18 cellular contexts compared by ENCODE assay signal in the genomic region with DNA sequence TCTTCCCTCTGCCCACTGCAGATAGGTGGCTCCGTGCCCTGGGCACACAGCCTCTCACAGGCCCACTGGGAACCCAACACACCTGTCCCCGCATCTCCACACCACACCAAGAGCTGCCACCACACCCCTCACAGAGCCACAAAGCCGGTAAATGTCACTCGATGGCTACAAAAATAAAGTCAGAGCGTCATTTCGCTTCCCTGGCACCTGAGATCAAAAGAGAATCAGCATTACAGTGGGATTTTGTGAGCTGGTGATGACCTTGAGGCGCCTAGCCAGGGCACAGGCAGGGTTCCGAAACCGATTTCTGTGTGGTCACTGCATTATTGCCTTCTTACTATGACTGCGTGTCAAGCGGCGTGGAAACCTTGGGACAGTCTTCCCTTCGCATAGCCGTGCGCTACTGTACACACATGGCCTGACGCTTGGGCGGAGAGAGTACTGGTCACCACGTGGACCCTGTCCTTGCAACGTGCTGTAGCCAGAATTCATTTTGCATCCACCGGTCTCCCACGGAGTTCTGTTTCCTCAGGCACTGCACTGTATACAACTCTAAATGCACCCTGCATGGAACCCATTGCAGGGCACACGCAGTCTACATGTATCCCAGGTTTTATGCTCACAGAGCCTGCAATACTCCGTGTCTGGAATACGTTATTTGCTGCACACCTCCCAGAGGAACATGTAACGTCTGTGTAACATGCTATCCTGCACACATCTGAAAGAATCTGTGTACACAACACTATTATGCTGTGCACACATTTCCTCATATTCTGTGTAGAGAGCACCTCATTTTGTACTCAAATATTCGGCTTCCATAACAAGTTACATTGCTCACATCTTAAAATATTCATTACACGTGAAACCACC. TPM values are rescaled to one million over a fixed set of nuclear protein-coding genes. Genes with fewer than 3 reads are reported as not detected.
DNase-seq lines count a peak whose midpoint lies in the region; FAIRE-seq and TF ChIP-seq lines count a peak whose summit lies in the region.
"Had no signal": no experiment of that assay in that cellular context is flagged by ENCODE, and none has a peak within 500 bp of the region (broad histone marks: within the 10 kb centered on the region; RNA-seq: fewer than 3 reads in every experiment).

No MANE protein-coding gene starts in this region.

- H3K27ac ChIP-seq in Peyer's patch (peak overlapping the region; percentile 70 to 99 (median 86)), endothelial cell of umbilical vein (ENCODE audit: insufficient read depth, low read depth, low read length) (no peak overlapping the region), mucosa of rectum (ENCODE audit: low read depth in 2 of 2, low read length in 2 of 2) (peak overlapping the region; percentile 78 to 84), stomach (peak overlapping the region; percentile 50 to 99 (median 91)), endodermal cell (ENCODE audit: low read depth, low read length) (no peak overlapping the region), ovary (no peak overlapping the region)
- H3K27ac ChIP-seq: BLaER1 had no signal

- CTCF ChIA-PET in endothelial cell of umbilical vein (lab: Charles Lee), result interaction anchor here (1.6 kb wide), 1 partner anchor 252 kb away, joined by 6 read pairs; no protein-coding TSS in a partner anchor

- 15 to 26% (median 20%) methylated on average over 23 to 27 of the region's 27 CpGs for WGBS in stomach, 5 donors
- 12 to 13% methylated on average over 25 to 27 of the region's 27 CpGs for WGBS in endodermal cell (ENCODE audit: insufficient coverage in 1 of 2, insufficient read length in 1 of 2), 2 experiments
- 8 to 13% (median 9%) methylated on average over 27 of the region's 27 CpGs for WGBS in ovary, 3 donors

- no peaks in the 10 kb centered on the region for H3K79me2 ChIP-seq in endothelial cell of umbilical vein (ENCODE audit: control insufficient read depth, insufficient read depth, low read length)

- H3K27me3 ChIP-seq in Peyer's patch (peaks cover 0 to 17% of the 10 kb centered on the region in 2 donors), endothelial cell of umbilical vein (ENCODE audit: control insufficient read depth in 2 of 2, insufficient read depth in 2 of 2, low read length in 2 of 2) (peaks cover 86 to 94% of the 10 kb centered on the region in 2 experiments), mucosa of rectum (ENCODE audit: control insufficient read depth in 2 of 2, insufficient read depth in 2 of 2, low read length in 2 of 2) (peaks cover 59 to 69% of the 10 kb centered on the region in 2 donors), stomach (peaks cover 0 to 100% (median 93%) of the 10 kb centered on the region in 3 donors), endodermal cell (ENCODE audit: control insufficient read depth, insufficient read depth, low read length, poor library complexity, severe bottlenecking) (peaks cover 100% of the 10 kb centered on the region), ovary (peaks cover 5% of the 10 kb centered on the region)

- H3K9ac ChIP-seq in endothelial cell of umbilical vein (replicated peaks; ENCODE audit: extremely low read depth, insufficient read depth, low read length) (no peak overlapping the region), mucosa of rectum (ENCODE audit: low read depth in 1 of 2, low read length in 2 of 2) (peak overlapping the region; percentile 65), endodermal cell (ENCODE audit: extremely low read depth, low read length, poor library complexity, severe bottlenecking) (no peak overlapping the region)
- H3K9ac ChIP-seq: BLaER1 had no signal

- intact Hi-C loops in endothelial cell of umbilical vein (cut with micrococcal nuclease) (no loop called here), stomach (cut with DNase I; ENCODE audit: low total_unique reads) (loop anchor here (10.0 kb wide), 1 partner anchor 160 kb away; no protein-coding TSS in a partner anchor), ovary (cut with DNase I) (no loop called here), posterior vena cava (cut with DNase I) (loop anchor here (1.0 to 5.0 kb wide), 2 partner anchors 29 to 72 kb away; no protein-coding TSS in a partner anchor)

- H3K36me3 ChIP-seq in Peyer's patch (no peaks in the 10 kb centered on the region), endothelial cell of umbilical vein (ENCODE audit: control insufficient read depth in 2 of 2, extremely low read depth in 1 of 2, insufficient read depth in 2 of 2, low read length in 2 of 2) (no peaks in the 10 kb centered on the region), mucosa of rectum (ENCODE audit: control insufficient read depth in 2 of 2, insufficient read depth in 2 of 2, low read length in 2 of 2) (no peaks in the 10 kb centered on the region), stomach (no peaks in the 10 kb centered on the region), endodermal cell (ENCODE audit: control insufficient read depth, insufficient read depth, low read length) (no peaks in the 10 kb centered on the region), ovary (no peaks in the 10 kb centered on the region)
- H3K36me3 ChIP-seq: BLaER1 had no signal

- peak; percentile 37 for FAIRE-seq in endothelial cell of umbilical vein (lab: Jason Lieb, UNC)
- FAIRE-seq: GM19239, islet of Langerhans had no signal

- H3K4me1 Mint-ChIP-seq in endodermal cell, result peaks cover 6% of the 10 kb centered on the region

- POLR2A ChIA-PET in endothelial cell of umbilical vein (lab: Charles Lee), result no interaction called here

- H3K9me3 ChIP-seq in Peyer's patch (no peaks in the 10 kb centered on the region), endothelial cell of umbilical vein (replicated peaks; ENCODE audit: control insufficient read depth, insufficient read depth, low read length) (no peaks in the 10 kb centered on the region), mucosa of rectum (ENCODE audit: control insufficient read depth in 2 of 2, low read length in 2 of 2) (no peaks in the 10 kb centered on the region), stomach (no peaks in the 10 kb centered on the region), endodermal cell (ENCODE audit: control insufficient read depth, low read length) (no peaks in the 10 kb centered on the region), ovary (no peaks in the 10 kb centered on the region)
- H3K9me3 ChIP-seq: BLaER1 had no signal

- TF ChIP-seq EP300 in stomach (IDR thresholded peaks at IDR 0.05) (no peak), ovary (IDR thresholded peaks at IDR 0.05) (no peak)

- no peak overlapping the region for H3K4me3 Mint-ChIP-seq in endodermal cell
- H3K4me3 Mint-ChIP-seq: activated CD4-positive, alpha-beta T cell treated with anti-CD3 and anti-CD28 coated beads, Interleukin-2, amount 10 ng/mL, durations not matched to agents 7 days and 5 days; central memory CD8-positive, alpha-beta T cell had no signal

- no peaks in the 10 kb centered on the region for H3K9me1 ChIP-seq in endothelial cell of umbilical vein (replicated peaks; ENCODE audit: control insufficient read depth, extremely low read depth, insufficient read depth, low read length)

- TF ChIP-seq POLR2A in Peyer's patch (IDR thresholded peaks at IDR 0.05) (no peak), endothelial cell of umbilical vein (IDR thresholded peaks at IDR 0.05; ENCODE audit: low read depth, low read length) (no peak), stomach (IDR thresholded peaks at IDR 0.05) (no peak), ovary (IDR thresholded peaks at IDR 0.05) (no peak)

- H3K27me3 Mint-ChIP-seq in endodermal cell (ENCODE audit: insufficient read depth), result peaks cover 99% of the 10 kb centered on the region

- no peak for TF ChIP-seq CTCF in Peyer's patch (IDR thresholded peaks at IDR 0.05)
- no peak for TF ChIP-seq CTCF in endothelial cell of umbilical vein (IDR thresholded peaks at IDR 0.05; ENCODE audit: extremely low read depth in 1 of 2, insufficient read depth in 1 of 2, low read depth in 1 of 2, low read length in 2 of 2)
- no peak for TF ChIP-seq CTCF in stomach (IDR thresholded peaks at IDR 0.05)
- TF ChIP-seq CTCF in endodermal cell (conservative IDR thresholded peaks at IDR 0.05), result no peak
- TF ChIP-seq CTCF in ovary (IDR thresholded peaks at IDR 0.05), result no peak

- H3K27ac Mint-ChIP-seq in endodermal cell, result no peak overlapping the region
- H3K27ac Mint-ChIP-seq: activated CD4-positive, alpha-beta T cell treated with anti-CD3 and anti-CD28 coated beads, Interleukin-2, amount 10 ng/mL, durations not matched to agents 7 days and 5 days had no signal

- no peak overlapping the region for H2AFZ ChIP-seq in endothelial cell of umbilical vein (ENCODE audit: low read depth, low read length)

- H3K4me1 ChIP-seq in Peyer's patch (peaks cover 0 to 12% (median 2%) of the 10 kb centered on the region in 4 donors), endothelial cell of umbilical vein (ENCODE audit: control insufficient read depth, extremely low read depth, insufficient read depth, low read length) (no peaks in the 10 kb centered on the region), mucosa of rectum (ENCODE audit: control insufficient read depth in 2 of 2, insufficient read depth in 2 of 2, low read length in 2 of 2) (peaks cover 7 to 12% of the 10 kb centered on the region in 2 donors), stomach (peaks cover 13 to 57% (median 30%) of the 10 kb centered on the region in 4 donors), endodermal cell (ENCODE audit: control insufficient read depth, insufficient read depth, low read length) (no peaks in the 10 kb centered on the region), ovary (ENCODE audit: insufficient read depth) (peaks cover 3% of the 10 kb centered on the region)

- no peak for DNase-seq in Peyer's patch
- DNase-seq in endothelial cell of umbilical vein (ENCODE audit: low read depth, low spot score), result no peak
- DNase-seq in stomach, result no peak
- no peak for DNase-seq in endodermal cell
- DNase-seq in T-helper 1 cell, result no peak
- DNase-seq in ovary, result no peak
- no peak for DNase-seq in posterior vena cava (ENCODE audit: low spot score)
- DNase-seq: activated CD4-positive, alpha-beta T cell treated with anti-CD3 and anti-CD28 coated beads, Interleukin-2, amount 10 ng/mL, durations not matched to agents 7 days and 5 days; activated T-cell treated with anti-CD3 and anti-CD28 coated beads, Interleukin-2, amount 50 U/mL, for 48 hours; KBM-7; NCI-H226; SHP77; T1000 had no signal

- BruUV-seq in endothelial cell of umbilical vein (replicated peaks; lab: Mats Ljungman, UMichigan), result no TSS peak

- H3K4me3 ChIP-seq in Peyer's patch, result peak overlapping the region; percentile 6 to 61 (median 36)
- no peak overlapping the region for H3K4me3 ChIP-seq in endothelial cell of umbilical vein (replicated peaks in 1 of 3; ENCODE audit: insufficient read depth in 1 of 3, low read depth in 1 of 3, low read length in 3 of 3)
- H3K4me3 ChIP-seq in mucosa of rectum (ENCODE audit: low read length in 2 of 2), result peak overlapping the region; percentile 42 to 61
- H3K4me3 ChIP-seq in stomach, result peak overlapping the region; percentile 53 to 73 (median 66)
- no peak overlapping the region for H3K4me3 ChIP-seq in endodermal cell (ENCODE audit: low read length)
- H3K4me3 ChIP-seq in ovary, result no peak overlapping the region

- H4K20me1 ChIP-seq in endothelial cell of umbilical vein (replicated peaks; ENCODE audit: control insufficient read depth, extremely low read depth, insufficient read depth, low read length), result no peaks in the 10 kb centered on the region

- dilution Hi-C loops in endothelial cell of umbilical vein (cut with MboI; ENCODE audit: extremely low pct_ligation_motif_present, low sequenced_read_pairs), result no loop called here

- H3K36me3 Mint-ChIP-seq in endodermal cell (ENCODE audit: low read depth), result no peaks in the 10 kb centered on the region

- H3K9me3 Mint-ChIP-seq in endodermal cell, result no peaks in the 10 kb centered on the region
- H3K9me3 Mint-ChIP-seq: activated CD4-positive, alpha-beta T cell treated with anti-CD3 and anti-CD28 coated beads, Interleukin-2, amount 10 ng/mL, durations not matched to agents 7 days and 5 days; central memory CD8-positive, alpha-beta T cell had no signal

- no peak overlapping the region for H3K4me2 ChIP-seq in endothelial cell of umbilical vein (ENCODE audit: insufficient read depth, low read length)

RNA-seq across cellular contexts. Expression of gene FOXF1, which starts 5.8 kb away (rescaled TPM):
- 10 to 100 TPM in 2 of 4 donors, 1 to 10 TPM in 2; 4.4 to 36.3 (median 9.0) TPM for total RNA-seq in Peyer's patch
- 1.1 and 2.2 TPM in 2 replicates for total RNA-seq in endothelial cell of umbilical vein
- polyA plus RNA-seq in endothelial cell of umbilical vein, result 1.0 and 1.4 TPM in 2 replicates
- 0.97 and 1.2 TPM in 2 replicates for polyA plus RNA-seq in endothelial cell of umbilical vein (2011; cell fraction: cytosol; rRNA removed)
- 1.6 and 2.3 TPM in 2 replicates for polyA plus RNA-seq in endothelial cell of umbilical vein (2011; cell fraction: nucleus; rRNA removed)
- 0.34 and 0.79 TPM in 2 replicates for polyA plus RNA-seq in endothelial cell of umbilical vein (2012)
- polyA minus RNA-seq in endothelial cell of umbilical vein, result 0.49 and 0.81 TPM in 2 replicates
- polyA minus RNA-seq in endothelial cell of umbilical vein (2011; cell fraction: cytosol; rRNA and poly(A)+ RNA removed), result 3.5 TPM
- polyA minus RNA-seq in endothelial cell of umbilical vein (2011; cell fraction: nucleus; rRNA and poly(A)+ RNA removed), result 1.0 and 1.5 TPM in 2 replicates
- total RNA-seq in stomach, result 10 to 100 TPM; 18.4 to 37.9 (median 26.9) TPM
- 10 to 100 TPM; 15.7 to 18.2 (median 17.7) TPM for polyA plus RNA-seq in stomach
- not detected for total RNA-seq in endodermal cell
- polyA plus RNA-seq in endodermal cell (2013, experiment 1 of 2), result 0.11 TPM
- polyA plus RNA-seq in endodermal cell (2013, experiment 2 of 2), result 0.08 TPM
- 1 to 10 TPM in 2 of 7 donors, under 1 TPM in 5; 0.22 to 1.5 (median 0.45) TPM for total RNA-seq in ovary
- polyA plus RNA-seq in ovary, result under 1 TPM; 0.23 to 0.70 TPM
- 1 to 10 TPM; 2.5 to 4.3 TPM for total RNA-seq in posterior vena cava
- total RNA-seq: activated CD4-positive, alpha-beta T cell treated with anti-CD3 and anti-CD28 coated beads, Interleukin-2, amount 10 ng/mL, durations not matched to agents 7 days and 5 days had no signal

RNA-seq across cellular contexts. Expression of gene MTHFSD, which starts 50.5 kb away (rescaled TPM):
- total RNA-seq in Peyer's patch (10 to 100 TPM; 18.2 to 35.4 (median 21.9) TPM), endothelial cell of umbilical vein (21.1 and 23.2 TPM in 2 replicates), stomach (10 to 100 TPM in 2 of 5 donors, 1 to 10 TPM in 3; 3.5 to 23.1 (median 8.0) TPM), endodermal cell (10 to 100 TPM; 15.0 to 25.8 TPM), ovary (10 to 100 TPM; 12.4 to 24.9 (median 22.5) TPM), posterior vena cava (10 to 100 TPM; 11.8 to 14.1 TPM)
- polyA plus RNA-seq in endothelial cell of umbilical vein (16.7 and 17.8 TPM in 2 replicates), stomach (10 to 100 TPM in 1 of 3 donors, 1 to 10 TPM in 2; 4.8 to 13.0 (median 7.0) TPM), ovary (10 to 100 TPM; 11.0 to 16.5 TPM)
- polyA plus RNA-seq in endothelial cell of umbilical vein (2011; cell fraction: cytosol; rRNA removed), result 6.9 and 9.6 TPM in 2 replicates
- polyA plus RNA-seq in endothelial cell of umbilical vein (2011; cell fraction: nucleus; rRNA removed), result 67.5 and 76.2 TPM in 2 replicates
- 17.6 and 21.9 TPM in 2 replicates for polyA plus RNA-seq in endothelial cell of umbilical vein (2012)
- polyA minus RNA-seq in endothelial cell of umbilical vein, result 20.2 and 21.4 TPM in 2 replicates
- 7.2 TPM for polyA minus RNA-seq in endothelial cell of umbilical vein (2011; cell fraction: cytosol; rRNA and poly(A)+ RNA removed)
- 27.4 and 36.6 TPM in 2 replicates for polyA minus RNA-seq in endothelial cell of umbilical vein (2011; cell fraction: nucleus; rRNA and poly(A)+ RNA removed)
- polyA plus RNA-seq in endodermal cell (2013, experiment 1 of 2), result 24.2 TPM
- polyA plus RNA-seq in endodermal cell (2013, experiment 2 of 2), result 22.7 TPM

Comparison
In these comparisons a context has a peak if more than half of its experiments do, and no peak if none do; other contexts are left out.
1. H3K27ac ChIP-seq: peak in Peyer's patch (4 of 4), mucosa of rectum (2 of 2) and stomach (5 of 5); none in endothelial cell of umbilical vein (single experiment), endodermal cell (single experiment) and ovary (0 of 2).
2. H3K4me3 ChIP-seq: peak in Peyer's patch (4 of 4), mucosa of rectum (2 of 2) and stomach (4 of 4); none in endothelial cell of umbilical vein (0 of 3), endodermal cell (single experiment) and ovary (single experiment).
3. H3K9ac ChIP-seq: peak in mucosa of rectum (2 of 2); none in endothelial cell of umbilical vein (single experiment) and endodermal cell (single experiment).
4. intact Hi-C loops: an anchor here in stomach (10.0 kb wide) and posterior vena cava (1.0 to 5.0 kb wide); none called in endothelial cell of umbilical vein and ovary.